1 cellular context compared by ENCODE assay signal in the genomic region with DNA sequence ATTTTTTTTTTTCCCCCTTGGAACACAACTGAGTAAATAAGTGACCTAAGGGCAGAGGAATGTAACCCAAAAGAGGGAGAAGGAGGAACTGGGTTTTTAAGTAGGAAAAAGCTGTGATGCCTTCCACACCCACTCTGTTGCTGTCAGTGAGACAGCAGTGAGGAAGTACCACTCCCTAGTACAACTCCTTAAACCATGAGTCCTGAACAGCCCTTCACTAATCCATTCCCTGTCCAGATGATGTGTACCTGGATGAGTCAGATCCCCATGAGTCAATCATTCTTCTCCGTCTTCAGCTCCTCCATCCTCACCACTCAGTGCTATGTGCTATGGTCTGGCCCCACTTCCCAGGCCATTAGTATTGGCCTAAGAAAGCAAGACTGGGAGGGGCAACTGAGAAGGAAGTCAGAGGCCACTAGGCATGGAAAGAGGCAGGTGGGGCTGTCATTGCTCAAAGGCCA.
A peak's percentile ranks its signal among the peaks of the same experiment; 100 is the strongest.
TF ChIP-seq lines count a peak whose summit lies in the region.

No MANE protein-coding gene starts in this region.

TF ChIP-seq in HEK293, 187 proteins besides CTCF, POLR2A, EP300 and RAD21 (continued from another document):
- TF ChIP-seq, protein P1, sequence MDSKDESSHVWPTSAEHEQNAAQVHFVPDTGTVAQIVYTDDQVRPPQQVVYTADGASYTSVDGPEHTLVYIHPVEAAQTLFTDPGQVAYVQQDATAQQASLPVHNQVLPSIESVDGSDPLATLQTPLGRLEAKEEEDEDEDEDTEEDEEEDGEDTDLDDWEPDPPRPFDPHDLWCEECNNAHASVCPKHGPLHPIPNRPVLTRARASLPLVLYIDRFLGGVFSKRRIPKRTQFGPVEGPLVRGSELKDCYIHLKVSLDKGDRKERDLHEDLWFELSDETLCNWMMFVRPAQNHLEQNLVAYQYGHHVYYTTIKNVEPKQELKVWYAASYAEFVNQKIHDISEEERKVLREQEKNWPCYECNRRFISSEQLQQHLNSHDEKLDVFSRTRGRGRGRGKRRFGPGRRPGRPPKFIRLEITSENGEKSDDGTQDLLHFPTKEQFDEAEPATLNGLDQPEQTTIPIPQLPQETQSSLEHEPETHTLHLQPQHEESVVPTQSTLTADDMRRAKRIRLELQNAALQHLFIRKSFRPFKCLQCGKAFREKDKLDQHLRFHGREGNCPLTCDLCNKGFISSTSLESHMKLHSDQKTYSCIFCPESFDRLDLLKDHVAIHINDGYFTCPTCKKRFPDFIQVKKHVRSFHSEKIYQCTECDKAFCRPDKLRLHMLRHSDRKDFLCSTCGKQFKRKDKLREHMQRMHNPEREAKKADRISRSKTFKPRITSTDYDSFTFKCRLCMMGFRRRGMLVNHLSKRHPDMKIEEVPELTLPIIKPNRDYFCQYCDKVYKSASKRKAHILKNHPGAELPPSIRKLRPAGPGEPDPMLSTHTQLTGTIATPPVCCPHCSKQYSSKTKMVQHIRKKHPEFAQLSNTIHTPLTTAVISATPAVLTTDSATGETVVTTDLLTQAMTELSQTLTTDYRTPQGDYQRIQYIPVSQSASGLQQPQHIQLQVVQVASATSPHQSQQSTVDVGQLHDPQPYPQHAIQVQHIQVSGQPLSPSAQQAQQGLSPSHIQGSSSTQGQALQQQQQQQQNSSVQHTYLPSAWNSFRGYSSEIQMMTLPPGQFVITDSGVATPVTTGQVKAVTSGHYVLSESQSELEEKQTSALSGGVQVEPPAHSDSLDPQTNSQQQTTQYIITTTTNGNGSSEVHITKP (tag by site-specific recombination; IDR thresholded peaks at IDR 0.05): peak; percentile 75
- TF ChIP-seq ZNF629 (tag by site-specific recombination; IDR thresholded peaks at IDR 0.05): 0 out of 2 replicates have a peak, but pooled peaks have one; percentile 26
- peak; percentile 97 for TF ChIP-seq ZNF600 (tag by site-specific recombination; IDR thresholded peaks at IDR 0.05)
- no peak for TF ChIP-seq ZNF701 (tag by site-specific recombination; IDR thresholded peaks at IDR 0.05)
- TF ChIP-seq YY2 (tag by site-specific recombination; IDR thresholded peaks at IDR 0.05): no peak
- peak; percentile 56; the same call in 1 of the 2 replicates for TF ChIP-seq SP7 (tag by site-specific recombination; IDR thresholded peaks at IDR 0.05)
- TF ChIP-seq, protein P2, sequence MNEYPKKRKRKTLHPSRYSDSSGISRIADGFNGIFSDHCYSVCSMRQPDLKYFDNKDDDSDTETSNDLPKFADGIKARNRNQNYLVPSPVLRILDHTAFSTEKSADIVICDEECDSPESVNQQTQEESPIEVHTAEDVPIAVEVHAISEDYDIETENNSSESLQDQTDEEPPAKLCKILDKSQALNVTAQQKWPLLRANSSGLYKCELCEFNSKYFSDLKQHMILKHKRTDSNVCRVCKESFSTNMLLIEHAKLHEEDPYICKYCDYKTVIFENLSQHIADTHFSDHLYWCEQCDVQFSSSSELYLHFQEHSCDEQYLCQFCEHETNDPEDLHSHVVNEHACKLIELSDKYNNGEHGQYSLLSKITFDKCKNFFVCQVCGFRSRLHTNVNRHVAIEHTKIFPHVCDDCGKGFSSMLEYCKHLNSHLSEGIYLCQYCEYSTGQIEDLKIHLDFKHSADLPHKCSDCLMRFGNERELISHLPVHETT (tag by site-specific recombination; IDR thresholded peaks at IDR 0.05): 0 out of 2 replicates have a peak, but pooled peaks have one; percentile 28
- TF ChIP-seq ZFP37 (tag by site-specific recombination; IDR thresholded peaks at IDR 0.05): 0 out of 2 replicates have a peak, but pooled peaks have one; percentile 29
- peak; percentile 35; the same call in 1 of the 2 replicates for TF ChIP-seq ZNF10 (tag by site-specific recombination; IDR thresholded peaks at IDR 0.05)
- peak; percentile 37; the same call in 1 of the 2 replicates for TF ChIP-seq ZNF394 (tag by site-specific recombination; IDR thresholded peaks at IDR 0.05; ENCODE audit: borderline replicate concordance)
- TF ChIP-seq SP2 (tag by site-specific recombination; IDR thresholded peaks at IDR 0.05): no peak; the same call in 1 of the 2 replicates
- TF ChIP-seq ZFP69B (tag by site-specific recombination; IDR thresholded peaks at IDR 0.05): peak; percentile 63; the same call in 1 of the 2 replicates
- TF ChIP-seq BCL11B (tag by site-specific recombination; IDR thresholded peaks at IDR 0.05; ENCODE audit: low read depth): no peak
- TF ChIP-seq, protein P3, sequence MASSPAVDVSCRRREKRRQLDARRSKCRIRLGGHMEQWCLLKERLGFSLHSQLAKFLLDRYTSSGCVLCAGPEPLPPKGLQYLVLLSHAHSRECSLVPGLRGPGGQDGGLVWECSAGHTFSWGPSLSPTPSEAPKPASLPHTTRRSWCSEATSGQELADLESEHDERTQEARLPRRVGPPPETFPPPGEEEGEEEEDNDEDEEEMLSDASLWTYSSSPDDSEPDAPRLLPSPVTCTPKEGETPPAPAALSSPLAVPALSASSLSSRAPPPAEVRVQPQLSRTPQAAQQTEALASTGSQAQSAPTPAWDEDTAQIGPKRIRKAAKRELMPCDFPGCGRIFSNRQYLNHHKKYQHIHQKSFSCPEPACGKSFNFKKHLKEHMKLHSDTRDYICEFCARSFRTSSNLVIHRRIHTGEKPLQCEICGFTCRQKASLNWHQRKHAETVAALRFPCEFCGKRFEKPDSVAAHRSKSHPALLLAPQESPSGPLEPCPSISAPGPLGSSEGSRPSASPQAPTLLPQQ (tag by site-specific recombination; IDR thresholded peaks at IDR 0.05): peak; percentile 59; the same call in 1 of the 2 replicates
- TF ChIP-seq, protein P4, sequence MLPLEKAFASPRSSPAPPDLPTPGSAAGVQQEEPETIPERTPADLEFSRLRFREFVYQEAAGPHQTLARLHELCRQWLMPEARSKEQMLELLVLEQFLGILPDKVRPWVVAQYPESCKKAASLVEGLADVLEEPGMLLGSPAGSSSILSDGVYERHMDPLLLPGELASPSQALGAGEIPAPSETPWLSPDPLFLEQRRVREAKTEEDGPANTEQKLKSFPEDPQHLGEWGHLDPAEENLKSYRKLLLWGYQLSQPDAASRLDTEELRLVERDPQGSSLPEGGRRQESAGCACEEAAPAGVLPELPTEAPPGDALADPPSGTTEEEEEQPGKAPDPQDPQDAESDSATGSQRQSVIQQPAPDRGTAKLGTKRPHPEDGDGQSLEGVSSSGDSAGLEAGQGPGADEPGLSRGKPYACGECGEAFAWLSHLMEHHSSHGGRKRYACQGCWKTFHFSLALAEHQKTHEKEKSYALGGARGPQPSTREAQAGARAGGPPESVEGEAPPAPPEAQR (tag by site-specific recombination; IDR thresholded peaks at IDR 0.05): no peak
- no peak for TF ChIP-seq HOXD13 (CRISPR knock-in tag; IDR thresholded peaks at IDR 0.05; ENCODE audit: borderline replicate concordance)
- TF ChIP-seq ZBTB48 (tag by site-specific recombination; IDR thresholded peaks at IDR 0.05): no peak
- no peak; the same call in 1 of the 2 replicates for TF ChIP-seq WT1 (tag by site-specific recombination; IDR thresholded peaks at IDR 0.05)
- TF ChIP-seq, protein P5, sequence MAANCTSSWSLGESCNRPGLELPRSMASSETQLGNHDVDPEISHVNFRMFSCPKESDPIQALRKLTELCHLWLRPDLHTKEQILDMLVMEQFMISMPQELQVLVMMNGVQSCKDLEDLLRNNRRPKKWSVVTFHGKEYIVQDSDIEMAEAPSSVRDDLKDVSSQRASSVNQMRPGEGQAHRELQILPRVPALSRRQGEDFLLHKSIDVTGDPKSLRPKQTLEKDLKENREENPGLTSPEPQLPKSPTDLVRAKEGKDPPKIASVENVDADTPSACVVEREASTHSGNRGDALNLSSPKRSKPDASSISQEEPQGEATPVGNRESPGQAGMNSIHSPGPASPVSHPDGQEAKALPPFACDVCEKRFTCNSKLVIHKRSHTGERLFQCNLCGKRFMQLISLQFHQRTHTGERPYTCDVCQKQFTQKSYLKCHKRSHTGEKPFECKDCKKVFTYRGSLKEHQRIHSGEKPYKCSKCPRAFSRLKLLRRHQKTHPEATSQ (tag by site-specific recombination; IDR thresholded peaks at IDR 0.05): no peak
- TF ChIP-seq ZNF404 (tag by site-specific recombination; IDR thresholded peaks at IDR 0.05): no peak
- TF ChIP-seq, protein P6, sequence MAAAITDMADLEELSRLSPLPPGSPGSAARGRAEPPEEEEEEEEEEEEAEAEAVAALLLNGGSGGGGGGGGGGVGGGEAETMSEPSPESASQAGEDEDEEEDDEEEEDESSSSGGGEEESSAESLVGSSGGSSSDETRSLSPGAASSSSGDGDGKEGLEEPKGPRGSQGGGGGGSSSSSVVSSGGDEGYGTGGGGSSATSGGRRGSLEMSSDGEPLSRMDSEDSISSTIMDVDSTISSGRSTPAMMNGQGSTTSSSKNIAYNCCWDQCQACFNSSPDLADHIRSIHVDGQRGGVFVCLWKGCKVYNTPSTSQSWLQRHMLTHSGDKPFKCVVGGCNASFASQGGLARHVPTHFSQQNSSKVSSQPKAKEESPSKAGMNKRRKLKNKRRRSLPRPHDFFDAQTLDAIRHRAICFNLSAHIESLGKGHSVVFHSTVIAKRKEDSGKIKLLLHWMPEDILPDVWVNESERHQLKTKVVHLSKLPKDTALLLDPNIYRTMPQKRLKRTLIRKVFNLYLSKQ (tag by site-specific recombination; IDR thresholded peaks at IDR 0.05; ENCODE audit: borderline replicate concordance): no peak
- TF ChIP-seq SP3 (tag by site-specific recombination; IDR thresholded peaks at IDR 0.05): 0 out of 2 replicates have a peak, but pooled peaks have one; percentile 22
- no peak for TF ChIP-seq ZNF792 (tag by site-specific recombination; IDR thresholded peaks at IDR 0.05)
- TF ChIP-seq, protein P7, sequence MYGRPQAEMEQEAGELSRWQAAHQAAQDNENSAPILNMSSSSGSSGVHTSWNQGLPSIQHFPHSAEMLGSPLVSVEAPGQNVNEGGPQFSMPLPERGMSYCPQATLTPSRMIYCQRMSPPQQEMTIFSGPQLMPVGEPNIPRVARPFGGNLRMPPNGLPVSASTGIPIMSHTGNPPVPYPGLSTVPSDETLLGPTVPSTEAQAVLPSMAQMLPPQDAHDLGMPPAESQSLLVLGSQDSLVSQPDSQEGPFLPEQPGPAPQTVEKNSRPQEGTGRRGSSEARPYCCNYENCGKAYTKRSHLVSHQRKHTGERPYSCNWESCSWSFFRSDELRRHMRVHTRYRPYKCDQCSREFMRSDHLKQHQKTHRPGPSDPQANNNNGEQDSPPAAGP (tag by site-specific recombination; IDR thresholded peaks at IDR 0.05): peak; percentile 91
